Comparison of ENCODE assay signal across 1 cellular context in the genomic region with DNA sequence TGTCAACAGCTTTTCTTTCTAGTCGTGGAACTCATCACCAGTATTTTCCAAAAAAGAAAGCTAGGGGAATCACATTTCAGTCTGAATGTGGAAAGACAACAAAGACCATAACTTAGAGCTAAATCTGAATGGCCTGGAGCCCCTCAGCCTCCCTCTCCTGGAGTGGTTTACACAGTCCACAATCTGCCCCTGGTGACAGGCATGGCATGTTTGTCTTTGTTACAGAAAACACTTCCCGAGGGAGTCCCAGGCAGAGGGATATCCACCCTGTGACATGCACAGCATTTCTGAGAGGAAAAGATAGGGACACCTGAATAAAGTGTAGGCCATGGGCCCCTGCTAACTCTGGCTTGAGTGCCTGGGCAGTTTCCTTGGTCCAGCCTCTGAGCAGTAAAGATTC.
TF ChIP-seq lines count a peak whose summit lies in the region.

No MANE protein-coding gene starts in this region.

TF ChIP-seq in GM23338, 12 proteins besides CTCF, POLR2A, EP300 and RAD21 (continued from another document):
- TF ChIP-seq, protein P1, sequence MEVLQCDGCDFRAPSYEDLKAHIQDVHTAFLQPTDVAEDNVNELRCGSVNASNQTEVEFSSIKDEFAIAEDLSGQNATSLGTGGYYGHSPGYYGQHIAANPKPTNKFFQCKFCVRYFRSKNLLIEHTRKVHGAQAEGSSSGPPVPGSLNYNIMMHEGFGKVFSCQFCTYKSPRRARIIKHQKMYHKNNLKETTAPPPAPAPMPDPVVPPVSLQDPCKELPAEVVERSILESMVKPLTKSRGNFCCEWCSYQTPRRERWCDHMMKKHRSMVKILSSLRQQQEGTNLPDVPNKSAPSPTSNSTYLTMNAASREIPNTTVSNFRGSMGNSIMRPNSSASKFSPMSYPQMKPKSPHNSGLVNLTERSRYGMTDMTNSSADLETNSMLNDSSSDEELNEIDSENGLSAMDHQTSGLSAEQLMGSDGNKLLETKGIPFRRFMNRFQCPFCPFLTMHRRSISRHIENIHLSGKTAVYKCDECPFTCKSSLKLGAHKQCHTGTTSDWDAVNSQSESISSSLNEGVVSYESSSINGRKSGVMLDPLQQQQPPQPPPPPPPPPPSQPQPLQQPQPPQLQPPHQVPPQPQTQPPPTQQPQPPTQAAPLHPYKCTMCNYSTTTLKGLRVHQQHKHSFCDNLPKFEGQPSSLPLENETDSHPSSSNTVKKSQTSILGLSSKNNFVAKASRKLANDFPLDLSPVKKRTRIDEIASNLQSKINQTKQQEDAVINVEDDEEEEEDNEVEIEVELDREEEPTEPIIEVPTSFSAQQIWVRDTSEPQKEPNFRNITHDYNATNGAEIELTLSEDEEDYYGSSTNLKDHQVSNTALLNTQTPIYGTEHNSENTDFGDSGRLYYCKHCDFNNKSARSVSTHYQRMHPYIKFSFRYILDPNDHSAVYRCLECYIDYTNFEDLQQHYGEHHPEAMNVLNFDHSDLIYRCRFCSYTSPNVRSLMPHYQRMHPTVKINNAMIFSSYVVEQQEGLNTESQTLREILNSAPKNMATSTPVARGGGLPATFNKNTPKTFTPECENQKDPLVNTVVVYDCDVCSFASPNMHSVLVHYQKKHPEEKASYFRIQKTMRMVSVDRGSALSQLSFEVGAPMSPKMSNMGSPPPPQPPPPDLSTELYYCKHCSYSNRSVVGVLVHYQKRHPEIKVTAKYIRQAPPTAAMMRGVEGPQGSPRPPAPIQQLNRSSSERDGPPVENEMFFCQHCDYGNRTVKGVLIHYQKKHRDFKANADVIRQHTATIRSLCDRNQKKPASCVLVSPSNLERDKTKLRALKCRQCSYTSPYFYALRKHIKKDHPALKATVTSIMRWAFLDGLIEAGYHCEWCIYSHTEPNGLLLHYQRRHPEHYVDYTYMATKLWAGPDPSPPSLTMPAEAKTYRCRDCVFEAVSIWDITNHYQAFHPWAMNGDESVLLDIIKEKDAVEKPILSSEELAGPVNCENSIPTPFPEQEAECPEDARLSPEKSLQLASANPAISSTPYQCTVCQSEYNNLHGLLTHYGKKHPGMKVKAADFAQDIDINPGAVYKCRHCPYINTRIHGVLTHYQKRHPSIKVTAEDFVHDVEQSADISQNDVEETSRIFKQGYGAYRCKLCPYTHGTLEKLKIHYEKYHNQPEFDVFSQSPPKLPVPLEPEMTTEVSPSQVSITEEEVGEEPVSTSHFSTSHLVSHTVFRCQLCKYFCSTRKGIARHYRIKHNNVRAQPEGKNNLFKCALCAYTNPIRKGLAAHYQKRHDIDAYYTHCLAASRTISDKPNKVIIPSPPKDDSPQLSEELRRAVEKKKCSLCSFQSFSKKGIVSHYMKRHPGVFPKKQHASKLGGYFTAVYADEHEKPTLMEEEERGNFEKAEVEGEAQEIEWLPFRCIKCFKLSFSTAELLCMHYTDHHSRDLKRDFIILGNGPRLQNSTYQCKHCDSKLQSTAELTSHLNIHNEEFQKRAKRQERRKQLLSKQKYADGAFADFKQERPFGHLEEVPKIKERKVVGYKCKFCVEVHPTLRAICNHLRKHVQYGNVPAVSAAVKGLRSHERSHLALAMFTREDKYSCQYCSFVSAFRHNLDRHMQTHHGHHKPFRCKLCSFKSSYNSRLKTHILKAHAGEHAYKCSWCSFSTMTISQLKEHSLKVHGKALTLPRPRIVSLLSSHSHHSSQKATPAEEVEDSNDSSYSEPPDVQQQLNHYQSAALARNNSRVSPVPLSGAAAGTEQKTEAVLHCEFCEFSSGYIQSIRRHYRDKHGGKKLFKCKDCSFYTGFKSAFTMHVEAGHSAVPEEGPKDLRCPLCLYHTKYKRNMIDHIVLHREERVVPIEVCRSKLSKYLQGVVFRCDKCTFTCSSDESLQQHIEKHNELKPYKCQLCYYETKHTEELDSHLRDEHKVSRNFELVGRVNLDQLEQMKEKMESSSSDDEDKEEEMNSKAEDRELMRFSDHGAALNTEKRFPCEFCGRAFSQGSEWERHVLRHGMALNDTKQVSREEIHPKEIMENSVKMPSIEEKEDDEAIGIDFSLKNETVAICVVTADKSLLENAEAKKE (CRISPR knock-in tag; IDR thresholded peaks at IDR 0.05), result no peak
- TF ChIP-seq, protein P2, sequence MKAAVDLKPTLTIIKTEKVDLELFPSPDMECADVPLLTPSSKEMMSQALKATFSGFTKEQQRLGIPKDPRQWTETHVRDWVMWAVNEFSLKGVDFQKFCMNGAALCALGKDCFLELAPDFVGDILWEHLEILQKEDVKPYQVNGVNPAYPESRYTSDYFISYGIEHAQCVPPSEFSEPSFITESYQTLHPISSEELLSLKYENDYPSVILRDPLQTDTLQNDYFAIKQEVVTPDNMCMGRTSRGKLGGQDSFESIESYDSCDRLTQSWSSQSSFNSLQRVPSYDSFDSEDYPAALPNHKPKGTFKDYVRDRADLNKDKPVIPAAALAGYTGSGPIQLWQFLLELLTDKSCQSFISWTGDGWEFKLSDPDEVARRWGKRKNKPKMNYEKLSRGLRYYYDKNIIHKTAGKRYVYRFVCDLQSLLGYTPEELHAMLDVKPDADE (IDR thresholded peaks at IDR 0.05), result no peak
- TF ChIP-seq EZH2phosphoT487 (IDR thresholded peaks at IDR 0.05; ENCODE audit: unreplicated experiment) (no peak), JUNB (IDR thresholded peaks at IDR 0.05; ENCODE audit: unreplicated experiment) (no peak), POLR2AphosphoS5 (IDR thresholded peaks at IDR 0.05; ENCODE audit: low read depth) (no peak), ZNF331 (CRISPR knock-in tag; IDR thresholded peaks at IDR 0.05; ENCODE audit: low read depth) (no peak), ZNF114 (CRISPR knock-in tag; IDR thresholded peaks at IDR 0.05) (no peak)
- TF ChIP-seq, protein P3, sequence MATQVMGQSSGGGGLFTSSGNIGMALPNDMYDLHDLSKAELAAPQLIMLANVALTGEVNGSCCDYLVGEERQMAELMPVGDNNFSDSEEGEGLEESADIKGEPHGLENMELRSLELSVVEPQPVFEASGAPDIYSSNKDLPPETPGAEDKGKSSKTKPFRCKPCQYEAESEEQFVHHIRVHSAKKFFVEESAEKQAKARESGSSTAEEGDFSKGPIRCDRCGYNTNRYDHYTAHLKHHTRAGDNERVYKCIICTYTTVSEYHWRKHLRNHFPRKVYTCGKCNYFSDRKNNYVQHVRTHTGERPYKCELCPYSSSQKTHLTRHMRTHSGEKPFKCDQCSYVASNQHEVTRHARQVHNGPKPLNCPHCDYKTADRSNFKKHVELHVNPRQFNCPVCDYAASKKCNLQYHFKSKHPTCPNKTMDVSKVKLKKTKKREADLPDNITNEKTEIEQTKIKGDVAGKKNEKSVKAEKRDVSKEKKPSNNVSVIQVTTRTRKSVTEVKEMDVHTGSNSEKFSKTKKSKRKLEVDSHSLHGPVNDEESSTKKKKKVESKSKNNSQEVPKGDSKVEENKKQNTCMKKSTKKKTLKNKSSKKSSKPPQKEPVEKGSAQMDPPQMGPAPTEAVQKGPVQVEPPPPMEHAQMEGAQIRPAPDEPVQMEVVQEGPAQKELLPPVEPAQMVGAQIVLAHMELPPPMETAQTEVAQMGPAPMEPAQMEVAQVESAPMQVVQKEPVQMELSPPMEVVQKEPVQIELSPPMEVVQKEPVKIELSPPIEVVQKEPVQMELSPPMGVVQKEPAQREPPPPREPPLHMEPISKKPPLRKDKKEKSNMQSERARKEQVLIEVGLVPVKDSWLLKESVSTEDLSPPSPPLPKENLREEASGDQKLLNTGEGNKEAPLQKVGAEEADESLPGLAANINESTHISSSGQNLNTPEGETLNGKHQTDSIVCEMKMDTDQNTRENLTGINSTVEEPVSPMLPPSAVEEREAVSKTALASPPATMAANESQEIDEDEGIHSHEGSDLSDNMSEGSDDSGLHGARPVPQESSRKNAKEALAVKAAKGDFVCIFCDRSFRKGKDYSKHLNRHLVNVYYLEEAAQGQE (IDR thresholded peaks at IDR 0.05; ENCODE audit: unreplicated experiment), result no peak
